ENCODE assay signal across 1 cellular context in the genomic region with DNA sequence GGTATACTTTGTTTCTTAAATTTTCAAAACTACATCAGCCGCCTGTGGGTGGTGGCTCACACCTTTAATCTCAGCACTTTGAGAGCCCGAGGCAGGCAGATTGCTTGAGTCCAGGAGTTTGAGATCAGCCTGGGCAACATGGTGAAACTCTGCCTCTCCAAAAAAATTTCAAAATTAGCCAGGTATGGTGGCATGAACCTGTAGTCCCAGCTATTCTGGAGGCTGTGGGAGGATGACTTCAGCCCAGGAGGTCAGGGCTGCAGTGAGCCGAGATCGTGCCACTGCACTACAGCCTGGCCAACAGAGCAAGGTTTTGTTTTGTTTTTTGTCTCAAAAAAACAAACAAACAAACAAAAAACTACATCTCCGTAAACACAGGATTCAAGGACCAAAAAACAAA.
TF ChIP-seq lines count a peak whose summit lies in the region.

No MANE protein-coding gene starts in this region.

TF ChIP-seq in K562, 482 proteins besides CTCF, POLR2A, EP300 and RAD21 (continued from another document):
- TF ChIP-seq, protein P1, sequence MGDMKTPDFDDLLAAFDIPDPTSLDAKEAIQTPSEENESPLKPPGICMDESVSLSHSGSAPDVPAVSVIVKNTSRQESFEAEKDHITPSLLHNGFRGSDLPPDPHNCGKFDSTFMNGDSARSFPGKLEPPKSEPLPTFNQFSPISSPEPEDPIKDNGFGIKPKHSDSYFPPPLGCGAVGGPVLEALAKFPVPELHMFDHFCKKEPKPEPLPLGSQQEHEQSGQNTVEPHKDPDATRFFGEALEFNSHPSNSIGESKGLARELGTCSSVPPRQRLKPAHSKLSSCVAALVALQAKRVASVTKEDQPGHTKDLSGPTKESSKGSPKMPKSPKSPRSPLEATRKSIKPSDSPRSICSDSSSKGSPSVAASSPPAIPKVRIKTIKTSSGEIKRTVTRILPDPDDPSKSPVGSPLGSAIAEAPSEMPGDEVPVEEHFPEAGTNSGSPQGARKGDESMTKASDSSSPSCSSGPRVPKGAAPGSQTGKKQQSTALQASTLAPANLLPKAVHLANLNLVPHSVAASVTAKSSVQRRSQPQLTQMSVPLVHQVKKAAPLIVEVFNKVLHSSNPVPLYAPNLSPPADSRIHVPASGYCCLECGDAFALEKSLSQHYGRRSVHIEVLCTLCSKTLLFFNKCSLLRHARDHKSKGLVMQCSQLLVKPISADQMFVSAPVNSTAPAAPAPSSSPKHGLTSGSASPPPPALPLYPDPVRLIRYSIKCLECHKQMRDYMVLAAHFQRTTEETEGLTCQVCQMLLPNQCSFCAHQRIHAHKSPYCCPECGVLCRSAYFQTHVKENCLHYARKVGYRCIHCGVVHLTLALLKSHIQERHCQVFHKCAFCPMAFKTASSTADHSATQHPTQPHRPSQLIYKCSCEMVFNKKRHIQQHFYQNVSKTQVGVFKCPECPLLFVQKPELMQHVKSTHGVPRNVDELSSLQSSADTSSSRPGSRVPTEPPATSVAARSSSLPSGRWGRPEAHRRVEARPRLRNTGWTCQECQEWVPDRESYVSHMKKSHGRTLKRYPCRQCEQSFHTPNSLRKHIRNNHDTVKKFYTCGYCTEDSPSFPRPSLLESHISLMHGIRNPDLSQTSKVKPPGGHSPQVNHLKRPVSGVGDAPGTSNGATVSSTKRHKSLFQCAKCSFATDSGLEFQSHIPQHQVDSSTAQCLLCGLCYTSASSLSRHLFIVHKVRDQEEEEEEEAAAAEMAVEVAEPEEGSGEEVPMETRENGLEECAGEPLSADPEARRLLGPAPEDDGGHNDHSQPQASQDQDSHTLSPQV (IDR thresholded peaks at IDR 0.05) = 0 out of 2 replicates have a peak, but pooled peaks have one; percentile 22
- no peak for TF ChIP-seq KAT8 (IDR thresholded peaks at IDR 0.05; ENCODE audit: low read depth)
- no peak for TF ChIP-seq ZNF57 (CRISPR knock-in tag; IDR thresholded peaks at IDR 0.05)
- TF ChIP-seq, protein P2, sequence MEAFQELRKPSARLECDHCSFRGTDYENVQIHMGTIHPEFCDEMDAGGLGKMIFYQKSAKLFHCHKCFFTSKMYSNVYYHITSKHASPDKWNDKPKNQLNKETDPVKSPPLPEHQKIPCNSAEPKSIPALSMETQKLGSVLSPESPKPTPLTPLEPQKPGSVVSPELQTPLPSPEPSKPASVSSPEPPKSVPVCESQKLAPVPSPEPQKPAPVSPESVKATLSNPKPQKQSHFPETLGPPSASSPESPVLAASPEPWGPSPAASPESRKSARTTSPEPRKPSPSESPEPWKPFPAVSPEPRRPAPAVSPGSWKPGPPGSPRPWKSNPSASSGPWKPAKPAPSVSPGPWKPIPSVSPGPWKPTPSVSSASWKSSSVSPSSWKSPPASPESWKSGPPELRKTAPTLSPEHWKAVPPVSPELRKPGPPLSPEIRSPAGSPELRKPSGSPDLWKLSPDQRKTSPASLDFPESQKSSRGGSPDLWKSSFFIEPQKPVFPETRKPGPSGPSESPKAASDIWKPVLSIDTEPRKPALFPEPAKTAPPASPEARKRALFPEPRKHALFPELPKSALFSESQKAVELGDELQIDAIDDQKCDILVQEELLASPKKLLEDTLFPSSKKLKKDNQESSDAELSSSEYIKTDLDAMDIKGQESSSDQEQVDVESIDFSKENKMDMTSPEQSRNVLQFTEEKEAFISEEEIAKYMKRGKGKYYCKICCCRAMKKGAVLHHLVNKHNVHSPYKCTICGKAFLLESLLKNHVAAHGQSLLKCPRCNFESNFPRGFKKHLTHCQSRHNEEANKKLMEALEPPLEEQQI (IDR thresholded peaks at IDR 0.05) = 0 out of 2 replicates have a peak, but pooled peaks have one; percentile 7
- 0 out of 2 replicates have a peak, but pooled peaks have one; percentile 62 for TF ChIP-seq PHB2 (IDR thresholded peaks at IDR 0.05; ENCODE audit: low read depth)
